ENCODE assay signal across 20 cellular contexts in genomic region chr10:95730233-95730632, GRCh38. TPM values are rescaled to one million over a fixed set of nuclear protein-coding genes. Genes with fewer than 3 reads are reported as not detected.
DNase-seq lines count a peak whose midpoint lies in the region; ATAC-seq, FAIRE-seq and TF ChIP-seq lines count a peak whose summit lies in the region.
"Had no signal": no experiment of that assay in that cellular context is flagged by ENCODE, and none has a peak within 500 bp of the region (broad histone marks: within the 10 kb centered on the region; RNA-seq: fewer than 3 reads in every experiment).

No MANE protein-coding gene starts in this region.

- in situ Hi-C loops in K562 (cut with MboI): no loop called here

- no peak for TF ChIP-seq EP300 in K562 (IDR thresholded peaks at IDR 0.05; ENCODE audit: low read length)

- H3K79me2 ChIP-seq in K562 (ENCODE audit: control insufficient read depth, insufficient read depth, low read length): no peaks in the 10 kb centered on the region

- TF ChIP-seq POLR2A in K562 (conservative IDR thresholded peaks at IDR 0.05): no peak

- no peak for FAIRE-seq in K562 (lab: Jason Lieb, UNC)

- TF ChIP-seq CTCF in K562 (IDR thresholded peaks at IDR 0.05 in 2 of 3, conservative IDR thresholded peaks at IDR 0.05 in 1 of 3; ENCODE audit: insufficient read depth in 2 of 3, low read depth in 1 of 3, low read length in 3 of 3) (no peak), neutrophil (IDR thresholded peaks at IDR 0.05) (no peak)

- H3K4me3 ChIP-seq in K562 (no peak overlapping the region), neutrophil (ENCODE audit: low read depth in 1 of 2, low read length in 1 of 2) (no peak overlapping the region)
- H3K4me3 ChIP-seq: ovary had no signal

- peak overlapping the region; percentile 72 for H2AFZ ChIP-seq in K562 (ENCODE audit: low read depth, low read length)

- no TSS peak for BruUV-seq in K562 (replicated peaks; lab: Mats Ljungman, UMichigan)

- H3K9me1 ChIP-seq in K562 (ENCODE audit: control insufficient read depth, insufficient read depth, low read length): no peaks in the 10 kb centered on the region

- no peaks in the 10 kb centered on the region for H4K20me1 ChIP-seq in K562 (replicated peaks; ENCODE audit: control insufficient read depth, insufficient read depth, low read length)

- no peaks in the 10 kb centered on the region for H3K27me3 ChIP-seq in K562 (ENCODE audit: control insufficient read depth in 2 of 2, insufficient read depth in 2 of 2, low read length in 2 of 2)
- no peaks in the 10 kb centered on the region for H3K27me3 ChIP-seq in neutrophil
- H3K27me3 ChIP-seq: ovary had no signal

- ATAC-seq in K562 (no peak), HG03521 (IDR thresholded peaks at IDR 0.05; ENCODE audit: unreplicated experiment) (no peak), GM19455 (IDR thresholded peaks at IDR 0.05; ENCODE audit: unreplicated experiment) (no peak), GM19452 (IDR thresholded peaks at IDR 0.05; ENCODE audit: unreplicated experiment) (no peak)
- ATAC-seq: left colon had no signal

- peak; percentile 7 for DNase-seq in GF-D8 (lab: John Stamatoyannopoulos, UW)
- peak; percentile 82 for DNase-seq in NOMO-1 treated with DMSO at 0.1 percent for 48 hours (lab: John Stamatoyannopoulos, UW; ENCODE audit: unreplicated experiment)
- DNase-seq in K562 (ENCODE audit: extremely low read depth in 1 of 4, low spot score in 3 of 4): no peak
- DNase-seq in AG20443 (ENCODE audit: low spot score): no peak
- DNase-seq: activated CD8-positive, alpha-beta memory T cell treated with anti-CD3 and anti-CD28 coated beads, Interleukin-2, amount 50 U/mL, for 4 hours; activated naive CD4-positive, alpha-beta T cell treated with Interleukin-2 at 50 U/mL for 16 hours; aorta; Caco-2; H7; left colon; NCI-H1436; NCI-H345; NK-92 treated with Interleukin-12 subunit alpha and Interleukin-12 subunit beta, amount 100 ng/mL, for 24 hours; ovary; SIG-M5; stimulated activated CD4-positive, alpha-beta T cell treated with anti-CD3 and anti-CD28 coated beads, Interleukin-4, amount 100 ng/mL, for 1 hour had no signal

- CTCF ChIA-PET in K562 (lab: Yijun Ruan, JAX; ENCODE audit: low intra/inter-chr PET ratio): no interaction called here

- H3K9ac ChIP-seq in K562 (ENCODE audit: insufficient read depth in 1 of 2, low read depth in 2 of 2, low read length in 2 of 2): no peak overlapping the region

- intact Hi-C loops in K562 (cut with micrococcal nuclease): no loop called here

- POLR2A ChIA-PET in K562 (lab: Yijun Ruan, JAX): no interaction called here

- H3K4me1 ChIP-seq in K562 (replicated peaks in 1 of 2; ENCODE audit: control insufficient read depth in 2 of 2, insufficient read depth in 2 of 2, low read length in 2 of 2): no peaks in the 10 kb centered on the region; a peak in 1 of 5 replicates
- peaks cover 33 to 42% of the 10 kb centered on the region in 2 experiments for H3K4me1 ChIP-seq in neutrophil (ENCODE audit: control insufficient read depth in 1 of 2, insufficient read depth in 1 of 2, low read depth in 1 of 2, low read length in 1 of 2)
- H3K4me1 ChIP-seq: Caco-2 had no signal

- H3K27ac ChIP-seq in K562 (ENCODE audit: extremely low read depth, low read depth, low read length) (no peak overlapping the region), neutrophil (peak overlapping the region; percentile 67)
- H3K27ac ChIP-seq: ovary had no signal

- TF ChIP-seq RAD21 in K562 (CRISPR knock-in tag; conservative IDR thresholded peaks at IDR 0.05 in 1 of 2, IDR thresholded peaks at IDR 0.05 in 1 of 2): no peak

- WGBS in K562 (ENCODE audit: insufficient coverage, low coverage, missing lambda C conversion rate): no CpG with 5 or more reads among the region's 1 CpG

- no peaks in the 10 kb centered on the region for H3K36me3 ChIP-seq in K562 (ENCODE audit: control insufficient read depth, insufficient read depth, low read length)
- no peaks in the 10 kb centered on the region for H3K36me3 ChIP-seq in neutrophil
- H3K36me3 ChIP-seq: ovary had no signal

- no peak overlapping the region for H3K4me2 ChIP-seq in K562 (ENCODE audit: insufficient read depth, low read length)

- H3K9me3 ChIP-seq in K562 (replicated peaks; ENCODE audit: control insufficient read depth, insufficient read depth, low read depth, low read length): peaks cover 2% of the 10 kb centered on the region; the same call in 1 of the 2 replicates
- H3K9me3 ChIP-seq in neutrophil: no peaks in the 10 kb centered on the region

TF ChIP-seq in K562, 482 proteins besides CTCF, POLR2A, EP300 and RAD21:
- no peak for TF ChIP-seq ZNF253 (CRISPR knock-in tag; conservative IDR thresholded peaks at IDR 0.05)
- TF ChIP-seq TFE3 (CRISPR knock-in tag; IDR thresholded peaks at IDR 0.05): no peak
- TF ChIP-seq GABPA (tag; conservative IDR thresholded peaks at IDR 0.05; ENCODE audit: low read depth): no peak
- peak; percentile 83 for TF ChIP-seq SPI1 (IDR thresholded peaks at IDR 0.05; ENCODE audit: borderline replicate concordance, low read depth, low read length)
- TF ChIP-seq HIVEP1 (CRISPR knock-in tag; IDR thresholded peaks at IDR 0.05): no peak
- TF ChIP-seq ZBTB12 (CRISPR knock-in tag; IDR thresholded peaks at IDR 0.05): no peak
- TF ChIP-seq CCAR2 (IDR thresholded peaks at IDR 0.05; ENCODE audit: low read depth, low read length): no peak
- no peak for TF ChIP-seq SNRNP70 (optimal IDR thresholded peaks at IDR 0.05; ENCODE audit: low read depth, low read length)

RNA-seq across cellular contexts. Expression of gene ENTPD1, which starts 25.7 kb away (rescaled TPM):
- total RNA-seq in K562 (2011; cell fraction: chromatin; rRNA removed; ENCODE audit: low replicate concordance): 0.30 and 0.81 TPM in 2 replicates
- total RNA-seq in K562 (2011; cell fraction: nucleolus; rRNA removed): not detected in 2 replicates
- total RNA-seq in K562 (2011; cell fraction: nucleoplasm; rRNA removed): 0.59 and 0.69 TPM in 2 replicates
- total RNA-seq in K562 (2014; rRNA removed) (0.18 and 0.49 TPM in 2 replicates), K562 (2014; rRNA removed; fragmentation: Illumina TruSeq; extraction: Trizol) (0.16 and 0.47 TPM in 2 replicates), K562 (2015; rRNA removed; fragmentation: Illumina TruSeq; extraction: Trizol) (0.38 and 0.62 TPM in 2 replicates), K562 (2021) (0.35 and 0.38 TPM in 2 replicates)
- polyA plus RNA-seq in K562 (2011; rRNA removed) (0.07 and 0.37 TPM in 2 replicates), K562 (2014; fragmentation: Illumina TruSeq; extraction: Trizol) (0.10 and 0.37 TPM in 2 replicates), K562 (2014; fragmentation: Nextera tagmentation; extraction: Ambion mirVana) (1 to 10 TPM; 1.2 to 1.5 TPM), K562 (2014; rRNA removed) (0.12 and 0.35 TPM in 2 replicates)
- polyA plus RNA-seq in K562 (2011; cell fraction: cytosol; rRNA removed): 0.03 and 0.04 TPM in 2 replicates
- 0.09 and 0.22 TPM in 2 replicates for polyA plus RNA-seq in K562 (2011; cell fraction: nucleus; rRNA removed)
- polyA plus RNA-seq in K562 (2012): 2.0 and 2.2 TPM in 2 replicates
- 0.18 and 0.45 TPM in 2 replicates for polyA minus RNA-seq in K562 (2011; rRNA and poly(A)+ RNA removed)
- not detected in 2 replicates for polyA minus RNA-seq in K562 (2011; cell fraction: cytosol; rRNA and poly(A)+ RNA removed)
- 0.11 and 0.13 TPM in 2 replicates for polyA minus RNA-seq in K562 (2011; cell fraction: nucleus; rRNA and poly(A)+ RNA removed)

RNA-seq across cellular contexts. Expression of gene TCTN3, which starts 36.5 kb away (rescaled TPM):
- 35.6 and 41.6 TPM in 2 replicates for total RNA-seq in K562 (2011; cell fraction: chromatin; rRNA removed; ENCODE audit: low replicate concordance)
- total RNA-seq in K562 (2011; cell fraction: nucleolus; rRNA removed): 35.9 and 36.1 TPM in 2 replicates
- 33.6 and 38.7 TPM in 2 replicates for total RNA-seq in K562 (2011; cell fraction: nucleoplasm; rRNA removed)
- total RNA-seq in K562 (2014; rRNA removed): 10.4 and 17.4 TPM in 2 replicates
- 15.2 TPM in 2 replicates for total RNA-seq in K562 (2014; rRNA removed; fragmentation: Illumina TruSeq; extraction: Trizol)
- 14.5 and 15.9 TPM in 2 replicates for total RNA-seq in K562 (2015; rRNA removed; fragmentation: Illumina TruSeq; extraction: Trizol)
- 17.1 and 19.8 TPM in 2 replicates for total RNA-seq in K562 (2021)
- polyA plus RNA-seq in K562 (2011; rRNA removed): 25.8 and 26.0 TPM in 2 replicates
- polyA plus RNA-seq in K562 (2011; cell fraction: cytosol; rRNA removed): 25.1 and 28.4 TPM in 2 replicates
- polyA plus RNA-seq in K562 (2011; cell fraction: nucleus; rRNA removed): 25.5 and 28.7 TPM in 2 replicates
- polyA plus RNA-seq in K562 (2012): 13.6 and 17.2 TPM in 2 replicates
- polyA plus RNA-seq in K562 (2014; fragmentation: Illumina TruSeq; extraction: Trizol): 21.6 and 22.9 TPM in 2 replicates
- 10 to 100 TPM; 16.3 to 24.3 TPM for polyA plus RNA-seq in K562 (2014; fragmentation: Nextera tagmentation; extraction: Ambion mirVana)
- polyA plus RNA-seq in K562 (2014; rRNA removed): 12.6 and 17.3 TPM in 2 replicates
- polyA minus RNA-seq in K562 (2011; rRNA and poly(A)+ RNA removed): 24.1 and 28.6 TPM in 2 replicates
- 22.2 and 23.4 TPM in 2 replicates for polyA minus RNA-seq in K562 (2011; cell fraction: cytosol; rRNA and poly(A)+ RNA removed)
- polyA minus RNA-seq in K562 (2011; cell fraction: nucleus; rRNA and poly(A)+ RNA removed): 22.6 and 27.7 TPM in 2 replicates

Comparison
In these comparisons a context has a peak if more than half of its experiments do, and no peak if none do; other contexts are left out.
1. DNase-seq: peak in GF-D8 (single experiment) and NOMO-1 treated with DMSO at 0.1 percent for 48 hours (single experiment); none in K562 (0 of 4) and AG20443 (single experiment).